Comparison of ENCODE assay signal across 28 cellular contexts in genomic region chr17:35338230-35338629, GRCh38.
"Had no signal": no experiment of that assay in that cellular context is flagged by ENCODE, and none has a peak within 500 bp of the region (broad histone marks: within the 10 kb centered on the region; RNA-seq: fewer than 3 reads in every experiment).

No MANE protein-coding gene starts in this region.

- H3K4me3 ChIP-seq: colonic mucosa, coronary artery, dorsolateral prefrontal cortex, esophagus muscularis mucosa, esophagus squamous epithelium, gastrocnemius medialis, gastroesophageal sphincter, heart left ventricle, heart right ventricle had no signal

- ATAC-seq: effector memory CD8-positive, alpha-beta T cell; esophagus mucosa; foreskin keratinocyte; gastrocnemius medialis; gastroesophageal sphincter; heart left ventricle; heart right ventricle had no signal

- H3K27ac ChIP-seq: colonic mucosa, coronary artery, dorsolateral prefrontal cortex, epithelial cell of prostate, esophagus muscularis mucosa, esophagus squamous epithelium, foreskin keratinocyte, gastrocnemius medialis, gastroesophageal sphincter, heart left ventricle had no signal

- DNase-seq: colonic mucosa; cortex of kidney; dermis blood vessel endothelial cell; dorsolateral prefrontal cortex; effector CD4-positive, alpha-beta T cell; effector CD8-positive, alpha-beta T cell; effector memory CD4-positive, alpha-beta T cell; effector memory CD8-positive, alpha-beta T cell; endodermal cell; erythroblast; esophagus squamous epithelium; foreskin fibroblast; foreskin keratinocyte; foreskin melanocyte; gastrocnemius medialis; glutamatergic neuron; head of caudate nucleus; heart left ventricle; heart right ventricle had no signal

- H3K27me3 ChIP-seq: colonic mucosa, gastrocnemius medialis, heart left ventricle, heart right ventricle had no signal

- H3K4me1 ChIP-seq: colonic mucosa, esophagus muscularis mucosa, esophagus squamous epithelium, foreskin keratinocyte, gastrocnemius medialis, gastroesophageal sphincter had no signal

- H3K36me3 ChIP-seq: colonic mucosa, esophagus muscularis mucosa, esophagus squamous epithelium, gastrocnemius medialis, gastroesophageal sphincter, heart left ventricle, heart right ventricle had no signal

- FAIRE-seq: colon, endometrium, endothelial cell of umbilical vein, frontal cortex had no signal

- H3K9me3 ChIP-seq: colonic mucosa, gastrocnemius medialis had no signal
